ENCODE assay signal across 11 cellular contexts in genomic region chr16:19116711-19117449, GRCh38. TPM values are rescaled to one million over a fixed set of nuclear protein-coding genes. Genes with fewer than 3 reads are reported as not detected.
DNase-seq lines count a peak whose midpoint lies in the region; ATAC-seq, FAIRE-seq and TF ChIP-seq lines count a peak whose summit lies in the region.
"Had no signal": no experiment of that assay in that cellular context is flagged by ENCODE, and none has a peak within 500 bp of the region (broad histone marks: within the 10 kb centered on the region; RNA-seq: fewer than 3 reads in every experiment).

No MANE protein-coding gene starts in this region.

- no peaks in the 10 kb centered on the region for H3K27me3 ChIP-seq in lower lobe of right lung (ENCODE audit: low read depth)
- H3K27me3 ChIP-seq in vagina = no peaks in the 10 kb centered on the region

- DNase-seq in stimulated activated naive CD8-positive, alpha-beta T cell treated with anti-CD3 and anti-CD28 coated beads, Interleukin-15, Interleukin-2, amounts not matched to agents 100 U/mL and 50 U/mL, for 24 hours = no peak
- peak; percentile 13 for DNase-seq in astrocyte of the hippocampus (ENCODE audit: low read depth, low spot score)
- no peak for DNase-seq in lower lobe of right lung
- DNase-seq in vagina (ENCODE audit: extremely low spot score in 2 of 2) = no peak
- no peak for DNase-seq in D721Med (ENCODE audit: insufficient read length, low spot score)
- DNase-seq: KG1, midbrain had no signal

- H3K36me3 ChIP-seq in lower lobe of right lung (peaks cover 52% of the 10 kb centered on the region), vagina (peaks cover 0 to 8% of the 10 kb centered on the region in 2 donors)

- H3K27ac ChIP-seq in lower lobe of right lung (peak overlapping the region; percentile 98), vagina (peak overlapping the region; percentile 94)

- peak overlapping the region; percentile 65 for H3K4me3 Mint-ChIP-seq in stimulated activated naive CD8-positive, alpha-beta T cell treated with anti-CD3 and anti-CD28 coated beads, Interleukin-15, Interleukin-2, amounts not matched to agents 100 ng/mL and 50 ng/mL, for 24 hours

- FAIRE-seq in D721Med (lab: Jason Lieb, UNC) = no peak

- H3K4me3 ChIP-seq in lower lobe of right lung (peak overlapping the region; percentile 93), vagina (peak overlapping the region; percentile 12 to 67)

- TF ChIP-seq CTCF in lower lobe of right lung (IDR thresholded peaks at IDR 0.05) (no peak), vagina (IDR thresholded peaks at IDR 0.05) (no peak), D721Med (IDR thresholded peaks at IDR 0.05; ENCODE audit: insufficient read depth, missing control alignments) (no peak)

- no peaks in the 10 kb centered on the region for H3K36me3 Mint-ChIP-seq in stimulated activated naive CD8-positive, alpha-beta T cell treated with anti-CD3 and anti-CD28 coated beads, Interleukin-15, Interleukin-2, amounts not matched to agents 100 ng/mL and 50 ng/mL, for 24 hours (ENCODE audit: low read depth)

- H3K4me1 ChIP-seq in lower lobe of right lung (peaks cover 84% of the 10 kb centered on the region), vagina (peaks cover 84% of the 10 kb centered on the region)

- no peaks in the 10 kb centered on the region for H3K9me3 Mint-ChIP-seq in stimulated activated naive CD8-positive, alpha-beta T cell treated with anti-CD3 and anti-CD28 coated beads, Interleukin-15, Interleukin-2, amounts not matched to agents 100 ng/mL and 50 ng/mL, for 24 hours

- peaks cover 62% of the 10 kb centered on the region for H3K4me1 Mint-ChIP-seq in stimulated activated naive CD8-positive, alpha-beta T cell treated with anti-CD3 and anti-CD28 coated beads, Interleukin-15, Interleukin-2, amounts not matched to agents 100 ng/mL and 50 ng/mL, for 24 hours (ENCODE audit: low read depth)

- peak overlapping the region; percentile 76 for H3K27ac Mint-ChIP-seq in stimulated activated naive CD8-positive, alpha-beta T cell treated with anti-CD3 and anti-CD28 coated beads, Interleukin-15, Interleukin-2, amounts not matched to agents 100 ng/mL and 50 ng/mL, for 24 hours

- peaks cover 17% of the 10 kb centered on the region for H3K27me3 Mint-ChIP-seq in stimulated activated naive CD8-positive, alpha-beta T cell treated with anti-CD3 and anti-CD28 coated beads, Interleukin-15, Interleukin-2, amounts not matched to agents 100 ng/mL and 50 ng/mL, for 24 hours

- intact Hi-C loops in lower lobe of right lung (cut with DNase I) = no loop called here
- intact Hi-C loops in vagina (cut with DNase I) = no loop called here

- no peak for TF ChIP-seq POLR2A in vagina (IDR thresholded peaks at IDR 0.05)

- no peaks in the 10 kb centered on the region for H3K9me3 ChIP-seq in lower lobe of right lung
- no peaks in the 10 kb centered on the region for H3K9me3 ChIP-seq in vagina

- no peak for ATAC-seq in stimulated activated naive CD8-positive, alpha-beta T cell treated with anti-CD3 and anti-CD28 coated beads, Interleukin-15, Interleukin-2, amounts not matched to agents 100 U/mL and 50 U/mL, for 24 hours
- ATAC-seq in lower lobe of right lung (no peak), GM19328 (IDR thresholded peaks at IDR 0.05; ENCODE audit: unreplicated experiment) (no peak), GM19035 (IDR thresholded peaks at IDR 0.05; ENCODE audit: unreplicated experiment) (no peak)

RNA-seq across cellular contexts. Expression of gene ITPRIPL2, which starts 3.1 kb away (rescaled TPM):
- total RNA-seq in lower lobe of right lung = 60.7 TPM
- total RNA-seq in vagina = 71.2 TPM

RNA-seq across cellular contexts. Expression of gene COQ7, which starts 49.5 kb away (rescaled TPM):
- total RNA-seq in lower lobe of right lung (17.3 TPM), vagina (15.5 TPM)

RNA-seq across cellular contexts. Expression of gene SYT17, which starts 51.2 kb away (rescaled TPM):
- total RNA-seq in lower lobe of right lung = 11.8 TPM
- 13.3 TPM for total RNA-seq in vagina
- total RNA-seq: T-helper 2 cell treated with Interferon-gamma antibody and Interleukin-4, amounts not matched to agents 100 ng/mL and 5 ng/mL, for 36 hours had no signal
